1 cellular context compared by ENCODE assay signal in genomic region chr13:107348931-107349330, GRCh38.
TF ChIP-seq lines count a peak whose summit lies in the region.

No MANE protein-coding gene starts in this region.

TF ChIP-seq in IMR-90, 13 proteins besides CTCF, POLR2A, EP300 and RAD21:
- TF ChIP-seq CEBPB (IDR thresholded peaks at IDR 0.05; ENCODE audit: low read depth, low read length) (peak; percentile 91), ELK1 (IDR thresholded peaks at IDR 0.05; ENCODE audit: borderline replicate concordance, low read depth, low read length) (no peak)
